In the genomic region with DNA sequence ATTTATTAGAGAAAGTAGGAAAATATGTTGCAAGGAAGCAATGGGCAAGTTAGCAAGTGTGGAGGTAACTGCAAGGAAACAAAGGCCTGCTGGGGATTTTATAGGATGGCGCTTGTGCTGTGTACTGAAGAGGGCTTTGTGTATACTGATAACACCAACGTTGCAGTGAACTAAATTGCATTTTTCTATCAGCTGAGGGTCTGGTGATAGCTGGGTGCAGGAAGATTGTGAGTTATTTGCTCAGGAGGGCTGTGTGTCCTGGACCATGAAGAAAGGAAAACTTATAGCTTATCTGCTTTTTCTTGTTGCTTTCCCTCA, we compare ENCODE assay signal across 6 cellular contexts.
DNase-seq lines count a peak whose midpoint lies in the region; ATAC-seq, FAIRE-seq and TF ChIP-seq lines count a peak whose summit lies in the region.
"Not testable (repeated sequence)": the region's sequence is repeated elsewhere in the genome, so short reads cannot be mapped to it uniquely, and the experiment has no call there.

No MANE protein-coding gene starts in this region.

- intact Hi-C loops in K562 (cut with micrococcal nuclease); body of pancreas (cut with DNase I); left colon (cut with DNase I, micrococcal nuclease); HepG2 (cut with micrococcal nuclease; ENCODE audit: unreplicated experiment); mucosa of descending colon (cut with DNase I, micrococcal nuclease): not testable (repeated sequence)

- not testable (repeated sequence) for H2AFZ ChIP-seq in K562 (ENCODE audit: low read depth, low read length); HepG2 (ENCODE audit: low read length)

- TF ChIP-seq POLR2A in K562 (conservative IDR thresholded peaks at IDR 0.05); body of pancreas (IDR thresholded peaks at IDR 0.05); HepG2 (IDR thresholded peaks at IDR 0.05; ENCODE audit: insufficient read depth in 1 of 2, low read depth in 2 of 2, low read length in 2 of 2): not testable (repeated sequence)

- not testable (repeated sequence) for TF ChIP-seq RAD21 in K562 (CRISPR knock-in tag; conservative IDR thresholded peaks at IDR 0.05 in 1 of 2, IDR thresholded peaks at IDR 0.05 in 1 of 2); HepG2 (CRISPR knock-in tag; IDR thresholded peaks at IDR 0.05)

- BruUV-seq in K562 (replicated peaks; lab: Mats Ljungman, UMichigan); HepG2 (replicated peaks; lab: Mats Ljungman, UMichigan): not testable (repeated sequence)

- H3K9me1 ChIP-seq in K562 (ENCODE audit: control insufficient read depth, insufficient read depth, low read length), result not testable (repeated sequence)

- H3K36me3 ChIP-seq in K562 (ENCODE audit: control insufficient read depth, insufficient read depth, low read length); body of pancreas (replicated peaks in 1 of 2; ENCODE audit: insufficient read depth in 1 of 2, low read depth in 2 of 2); HepG2 (replicated peaks in 1 of 2; ENCODE audit: control insufficient read depth in 1 of 2, insufficient read depth in 2 of 2, low read length in 2 of 2); mucosa of descending colon (ENCODE audit: low read depth): not testable (repeated sequence)

- ATAC-seq in K562, result peak; percentile 59
- peak; percentile 6 for ATAC-seq in body of pancreas
- peak; percentile 41 for ATAC-seq in left colon
- peak; percentile 5 for ATAC-seq in left lobe of liver
- peak; percentile 33 for ATAC-seq in HepG2
- peak; percentile 57 for ATAC-seq in mucosa of descending colon

- TF ChIP-seq CTCF in K562 (IDR thresholded peaks at IDR 0.05 in 2 of 3, conservative IDR thresholded peaks at IDR 0.05 in 1 of 3; ENCODE audit: insufficient read depth in 2 of 3, low read depth in 1 of 3, low read length in 3 of 3); body of pancreas (IDR thresholded peaks at IDR 0.05); HepG2 (CRISPR knock-in tag; IDR thresholded peaks at IDR 0.05); mucosa of descending colon (IDR thresholded peaks at IDR 0.05): not testable (repeated sequence)

- H3K4me2 ChIP-seq in K562 (ENCODE audit: insufficient read depth, low read length), result not testable (repeated sequence)
- 0 out of 2 replicates have a peak overlapping the region, but pooled peaks have one; percentile 23 for H3K4me2 ChIP-seq in HepG2 (ENCODE audit: low read depth, low read length)

- not testable (repeated sequence) for H4K20me1 ChIP-seq in K562 (replicated peaks; ENCODE audit: control insufficient read depth, insufficient read depth, low read length); HepG2 (ENCODE audit: insufficient read depth, low read length)

- H3K27me3 ChIP-seq in K562 (ENCODE audit: control insufficient read depth in 2 of 2, insufficient read depth in 2 of 2, low read length in 2 of 2); body of pancreas; HepG2 (ENCODE audit: control insufficient read depth in 1 of 2, insufficient read depth in 2 of 2, low read length in 2 of 2): not testable (repeated sequence)

- CTCF ChIA-PET in K562 (lab: Yijun Ruan, JAX; ENCODE audit: low intra/inter-chr PET ratio); HepG2 (lab: Yijun Ruan, JAX; ENCODE audit: low intra/inter-chr PET ratio, low total read pairs): not testable (repeated sequence)

- FAIRE-seq in K562 (lab: Jason Lieb, UNC); HepG2 (lab: Jason Lieb, UNC): not testable (repeated sequence)

- H3K27ac ChIP-seq in K562 (ENCODE audit: extremely low read depth, low read depth, low read length); body of pancreas; HepG2 (ENCODE audit: extremely low read length, insufficient read depth, low read length): not testable (repeated sequence)

- not testable (repeated sequence) for TF ChIP-seq EP300 in K562 (IDR thresholded peaks at IDR 0.05; ENCODE audit: low read length); HepG2 (IDR thresholded peaks at IDR 0.05; ENCODE audit: low read depth in 2 of 2, low read length in 2 of 2); HepG2 (CRISPR knock-in tag; IDR thresholded peaks at IDR 0.05; ENCODE audit: borderline replicate concordance)

- no CpG with 5 or more reads among the region's 2 CpGs for WGBS in K562 (ENCODE audit: insufficient coverage, low coverage, missing lambda C conversion rate)
- WGBS in body of pancreas, 2 donors, result no CpG with 5 or more reads among the region's 2 CpGs
- no CpG with 5 or more reads among the region's 2 CpGs for WGBS in HepG2 (ENCODE audit: low lambda C conversion rate)

- POLR2A ChIA-PET in K562 (lab: Yijun Ruan, JAX); HepG2 (lab: Yijun Ruan, JAX): not testable (repeated sequence)

- H3K9me3 ChIP-seq in K562 (replicated peaks; ENCODE audit: control insufficient read depth, insufficient read depth, low read depth, low read length); body of pancreas; HepG2 (ENCODE audit: low read length); mucosa of descending colon: not testable (repeated sequence)

- H3K79me2 ChIP-seq in K562 (ENCODE audit: control insufficient read depth, insufficient read depth, low read length); HepG2 (ENCODE audit: insufficient read depth, low read length): not testable (repeated sequence)

- H3K9ac ChIP-seq in K562 (ENCODE audit: insufficient read depth in 1 of 2, low read depth in 2 of 2, low read length in 2 of 2); HepG2 (ENCODE audit: insufficient read depth, low read depth, low read length): not testable (repeated sequence)

- H3K4me1 ChIP-seq in K562 (replicated peaks in 1 of 2; ENCODE audit: control insufficient read depth in 2 of 2, insufficient read depth in 2 of 2, low read length in 2 of 2); body of pancreas; mucosa of descending colon (ENCODE audit: low read depth): not testable (repeated sequence)
- peaks cover 15% of the 10 kb centered on the region for H3K4me1 ChIP-seq in HepG2 (ENCODE audit: insufficient read depth, low read length)

- not testable (repeated sequence) for H3K4me3 ChIP-seq in K562; body of pancreas; HepG2 (replicated peaks in 1 of 3; ENCODE audit: insufficient read depth in 1 of 3, low read depth in 2 of 3, low read length in 3 of 3); mucosa of descending colon

- in situ Hi-C loops in K562 (cut with MboI); HepG2 (cut with HindIII; ENCODE audit: extremely low pct_ligation_motif_present, low pct_unique_long_range_greater_than_20kb): not testable (repeated sequence)

- DNase-seq in K562 (ENCODE audit: extremely low read depth in 1 of 4, low spot score in 3 of 4); body of pancreas; left colon; left lobe of liver (ENCODE audit: low spot score); HepG2 (ENCODE audit: low spot score); mucosa of descending colon: not testable (repeated sequence)

Comparison
In these comparisons a context has a peak if more than half of its experiments do, and no peak if none do; other contexts are left out.
1. ATAC-seq: peak in every context shown above with its lines; median percentile 59 in K562; 57 in mucosa of descending colon; 41 in left colon; 33 in HepG2; 6 in body of pancreas; 5 in left lobe of liver.